22 cellular contexts compared by ENCODE assay signal in genomic region chr2:23394700-23395099, GRCh38. TPM values are rescaled to one million over a fixed set of nuclear protein-coding genes. Genes with fewer than 3 reads are reported as not detected.
DNase-seq lines count a peak whose midpoint lies in the region; ATAC-seq, FAIRE-seq and TF ChIP-seq lines count a peak whose summit lies in the region.
"Had no signal": no experiment of that assay in that cellular context is flagged by ENCODE, and none has a peak within 500 bp of the region (broad histone marks: within the 10 kb centered on the region; RNA-seq: fewer than 3 reads in every experiment).

No MANE protein-coding gene starts in this region.

- no peak for TF ChIP-seq RAD21 in K562 (CRISPR knock-in tag; conservative IDR thresholded peaks at IDR 0.05 in 1 of 2, IDR thresholded peaks at IDR 0.05 in 1 of 2)

- intact Hi-C loops in K562 (cut with micrococcal nuclease) (no loop called here), Calu3 (cut with micrococcal nuclease; ENCODE audit: unreplicated experiment) (no loop called here)

- H4K20me1 ChIP-seq in Karpas-422 (ENCODE audit: insufficient read depth, low read depth, low read length) (peaks cover 36% of the 10 kb centered on the region; the same call in 1 of the 2 replicates), K562 (replicated peaks; ENCODE audit: control insufficient read depth, insufficient read depth, low read length) (no peaks in the 10 kb centered on the region)
- H4K20me1 ChIP-seq: BLaER1 treated with 17β-estradiol and CSF1 and Interleukin-3, amounts not matched to agents 10 nM and 100 nM had no signal

- H3K4me1 ChIP-seq in Karpas-422 (ENCODE audit: low read length) = peaks cover 37% of the 10 kb centered on the region
- H3K4me1 ChIP-seq in K562 (replicated peaks in 1 of 2; ENCODE audit: control insufficient read depth in 2 of 2, insufficient read depth in 2 of 2, low read length in 2 of 2) = no peaks in the 10 kb centered on the region; a peak in 1 of 5 replicates

- WGBS in K562 (ENCODE audit: insufficient coverage, low coverage, missing lambda C conversion rate) = 6% methylated on average over 4 of the region's 4 CpGs

- H3K27me3 Mint-ChIP-seq in activated naive CD4-positive, alpha-beta T cell treated with anti-CD3 and anti-CD28 coated beads, Interleukin-2, amount 50 U/mL, for 24 hours = peaks cover 15% of the 10 kb centered on the region
- H3K27me3 Mint-ChIP-seq in Calu3 (ENCODE audit: unreplicated experiment) = no peaks in the 10 kb centered on the region

- H3K4me2 ChIP-seq in Karpas-422 (ENCODE audit: low read depth, low read length, poor library complexity, severe bottlenecking) (peak overlapping the region; percentile 38), K562 (ENCODE audit: insufficient read depth, low read length) (no peak overlapping the region)

- peaks cover under 1% of the 10 kb centered on the region for H3K9me1 ChIP-seq in K562 (ENCODE audit: control insufficient read depth, insufficient read depth, low read length)

- no peak for FAIRE-seq in K562 (lab: Jason Lieb, UNC)
- FAIRE-seq: GM12878, HepG2 had no signal

- no peak for DNase-seq in activated naive CD4-positive, alpha-beta T cell treated with Interleukin-2 at 50 U/mL for 16 hours
- DNase-seq in Karpas-422 (no peak), K562 (ENCODE audit: extremely low read depth in 1 of 4, low spot score in 3 of 4) (no peak), Calu3 (no peak), NCI-H748 (lab: John Stamatoyannopoulos, UW; ENCODE audit: unreplicated experiment) (no peak), SIG-M5 treated with dmso at 0.1 percent for 504 hours (lab: John Stamatoyannopoulos, UW; ENCODE audit: unreplicated experiment) (no peak)
- DNase-seq: CD8-positive, alpha-beta memory T cell; COR-L47; DMS153; DMS79 treated with DMSO at 0.1 percent for 48 hours; EL; GOT3; H7; HFFc6 had no signal

- peaks cover 42% of the 10 kb centered on the region for H3K4me1 Mint-ChIP-seq in activated naive CD4-positive, alpha-beta T cell treated with anti-CD3 and anti-CD28 coated beads, Interleukin-2, amount 50 U/mL, for 24 hours
- no peaks in the 10 kb centered on the region for H3K4me1 Mint-ChIP-seq in Calu3 (ENCODE audit: low read depth, unreplicated experiment)
- H3K4me1 Mint-ChIP-seq: CD8-positive, alpha-beta memory T cell had no signal

- H3K27ac ChIP-seq in Karpas-422 (ENCODE audit: low read length) = no peak overlapping the region
- no peak overlapping the region for H3K27ac ChIP-seq in K562 (ENCODE audit: extremely low read depth, low read depth, low read length)
- H3K27ac ChIP-seq: BLaER1 treated with 17β-estradiol and CSF1 and Interleukin-3, amounts not matched to agents 10 nM and 100 nM had no signal

- H3K9me3 ChIP-seq in Karpas-422 (ENCODE audit: low read length) (no peaks in the 10 kb centered on the region), K562 (replicated peaks; ENCODE audit: control insufficient read depth, insufficient read depth, low read depth, low read length) (no peaks in the 10 kb centered on the region)
- H3K9me3 ChIP-seq: BLaER1 treated with 17β-estradiol and CSF1 and Interleukin-3, amounts not matched to agents 10 nM and 100 nM had no signal

- TF ChIP-seq EP300 in K562 (IDR thresholded peaks at IDR 0.05; ENCODE audit: low read length) = no peak

- TF ChIP-seq CTCF in K562 (IDR thresholded peaks at IDR 0.05 in 2 of 3, conservative IDR thresholded peaks at IDR 0.05 in 1 of 3; ENCODE audit: insufficient read depth in 2 of 3, low read depth in 1 of 3, low read length in 3 of 3) (no peak), Calu3 (IDR thresholded peaks at IDR 0.05; ENCODE audit: unreplicated experiment) (no peak)

- H2AFZ ChIP-seq in Karpas-422 (ENCODE audit: low read length) (no peak overlapping the region), K562 (ENCODE audit: low read depth, low read length) (no peak overlapping the region)

- TF ChIP-seq POLR2A in K562 (conservative IDR thresholded peaks at IDR 0.05) = no peak

- in situ Hi-C loops in K562 (cut with MboI) = no loop called here

- H3K4me3 Mint-ChIP-seq in activated naive CD4-positive, alpha-beta T cell treated with anti-CD3 and anti-CD28 coated beads, Interleukin-2, amount 50 U/mL, for 24 hours = no peak overlapping the region
- no peak overlapping the region for H3K4me3 Mint-ChIP-seq in Calu3 (ENCODE audit: low read depth, unreplicated experiment)
- H3K4me3 Mint-ChIP-seq: B cell; CD8-positive, alpha-beta memory T cell; HFFc6; IgD-negative memory B cell had no signal

- CTCF ChIA-PET in K562 (lab: Yijun Ruan, JAX; ENCODE audit: low intra/inter-chr PET ratio) = no interaction called here
- CTCF ChIA-PET in Calu3 (lab: Charles Lee) = no interaction called here

- H3K36me3 Mint-ChIP-seq in activated naive CD4-positive, alpha-beta T cell treated with anti-CD3 and anti-CD28 coated beads, Interleukin-2, amount 50 U/mL, for 24 hours = no peaks in the 10 kb centered on the region
- H3K36me3 Mint-ChIP-seq in Calu3 (ENCODE audit: insufficient read depth, unreplicated experiment) = no peaks in the 10 kb centered on the region
- H3K36me3 Mint-ChIP-seq: CD8-positive, alpha-beta memory T cell had no signal

- H3K4me3 ChIP-seq in Karpas-422 (ENCODE audit: low read length) (no peak overlapping the region), K562 (no peak overlapping the region)
- H3K4me3 ChIP-seq: BLaER1 treated with 17β-estradiol and CSF1 and Interleukin-3, amounts not matched to agents 10 nM and 100 nM; GM12878 had no signal

- H3K79me2 ChIP-seq in Karpas-422 (ENCODE audit: low read length) (no peaks in the 10 kb centered on the region), K562 (ENCODE audit: control insufficient read depth, insufficient read depth, low read length) (no peaks in the 10 kb centered on the region)

- H3K36me3 ChIP-seq in Karpas-422 (ENCODE audit: insufficient read depth, low read length) (no peaks in the 10 kb centered on the region), K562 (ENCODE audit: control insufficient read depth, insufficient read depth, low read length) (no peaks in the 10 kb centered on the region)
- H3K36me3 ChIP-seq: BLaER1 treated with 17β-estradiol and CSF1 and Interleukin-3, amounts not matched to agents 10 nM and 100 nM had no signal

- H3K27ac Mint-ChIP-seq in activated naive CD4-positive, alpha-beta T cell treated with anti-CD3 and anti-CD28 coated beads, Interleukin-2, amount 50 U/mL, for 24 hours = peak overlapping the region; percentile 21
- H3K27ac Mint-ChIP-seq in Calu3 (ENCODE audit: unreplicated experiment) = no peak overlapping the region
- H3K27ac Mint-ChIP-seq: B cell; CD8-positive, alpha-beta memory T cell; HFFc6; IgD-negative memory B cell had no signal

- no peak for ATAC-seq in K562
- ATAC-seq: GM12878, HCT116, HepG2 had no signal

- POLR2A ChIA-PET in K562 (lab: Yijun Ruan, JAX) = no interaction called here

- H3K27me3 ChIP-seq in Karpas-422 (ENCODE audit: low read length) = no peaks in the 10 kb centered on the region
- peaks cover 8 to 41% of the 10 kb centered on the region in 2 experiments; a peak in 4 of 5 replicates for H3K27me3 ChIP-seq in K562 (ENCODE audit: control insufficient read depth in 2 of 2, insufficient read depth in 2 of 2, low read length in 2 of 2)

- H3K9ac ChIP-seq in Karpas-422 (ENCODE audit: low read length) = no peak overlapping the region
- no peak overlapping the region for H3K9ac ChIP-seq in K562 (ENCODE audit: insufficient read depth in 1 of 2, low read depth in 2 of 2, low read length in 2 of 2)
- H3K9ac ChIP-seq: BLaER1 treated with 17β-estradiol and CSF1 and Interleukin-3, amounts not matched to agents 10 nM and 100 nM had no signal

- no peaks in the 10 kb centered on the region for H3K9me3 Mint-ChIP-seq in activated naive CD4-positive, alpha-beta T cell treated with anti-CD3 and anti-CD28 coated beads, Interleukin-2, amount 50 U/mL, for 24 hours
- H3K9me3 Mint-ChIP-seq in Calu3 (ENCODE audit: low read depth, unreplicated experiment) = no peaks in the 10 kb centered on the region
- H3K9me3 Mint-ChIP-seq: HFFc6, IgD-negative memory B cell had no signal

- BruUV-seq in K562 (replicated peaks; lab: Mats Ljungman, UMichigan) = no TSS peak
- BruUV-seq in Calu3 (replicated peaks; lab: Mats Ljungman, UMichigan) = no TSS peak

- no peaks in the 10 kb centered on the region for H3K9me2 ChIP-seq in Karpas-422 (replicated peaks; ENCODE audit: insufficient read depth, low read length)

TF ChIP-seq in K562, 482 proteins besides CTCF, POLR2A, EP300 and RAD21 (continues in another document):
- TF ChIP-seq HINFP (tag; conservative IDR thresholded peaks at IDR 0.05; ENCODE audit: low read depth) (no peak), RNF2 (IDR thresholded peaks at IDR 0.05) (peak; percentile 31; the same call in 1 of the 2 replicates)

RNA-seq across cellular contexts. Expression of gene KLHL29, which starts 9.7 kb away (rescaled TPM):
- total RNA-seq in Karpas-422 (2014; rRNA removed; shearing (Covaris generic); ENCODE audit: low replicate concordance) = 3.2 and 3.8 TPM in 2 replicates
- total RNA-seq in K562 (2011; cell fraction: chromatin; rRNA removed; ENCODE audit: low replicate concordance) = 0.14 and 0.16 TPM in 2 replicates
- 0.13 TPM in 1 of 2 replicates, not detected in the other for total RNA-seq in K562 (2011; cell fraction: nucleolus; rRNA removed)
- 0.15 TPM in 1 of 2 replicates, not detected in the other for total RNA-seq in K562 (2011; cell fraction: nucleoplasm; rRNA removed)
- 0.12 and 0.14 TPM in 2 replicates for total RNA-seq in K562 (2014; rRNA removed)
- 0.07 and 0.13 TPM in 2 replicates for total RNA-seq in K562 (2014; rRNA removed; fragmentation: Illumina TruSeq; extraction: Trizol)
- total RNA-seq in K562 (2015; rRNA removed; fragmentation: Illumina TruSeq; extraction: Trizol) = 0.04 and 0.07 TPM in 2 replicates
- total RNA-seq in K562 (2021) = 0.20 and 0.31 TPM in 2 replicates
- polyA plus RNA-seq in K562 (2011; rRNA removed) = 0.03 TPM in 2 replicates
- 0.01 and 0.03 TPM in 2 replicates for polyA plus RNA-seq in K562 (2011; cell fraction: cytosol; rRNA removed)
- 0.04 and 0.08 TPM in 2 replicates for polyA plus RNA-seq in K562 (2011; cell fraction: nucleus; rRNA removed)
- 0.23 and 2.7 TPM in 2 replicates for polyA plus RNA-seq in K562 (2012)
- polyA plus RNA-seq in K562 (2014; fragmentation: Illumina TruSeq; extraction: Trizol) = 0.12 and 0.16 TPM in 2 replicates
- under 1 TPM in 1 of 2 experiments, not detected in 1; 0.03 TPM for polyA plus RNA-seq in K562 (2014; fragmentation: Nextera tagmentation; extraction: Ambion mirVana)
- 0.08 and 0.18 TPM in 2 replicates for polyA plus RNA-seq in K562 (2014; rRNA removed)
- not detected in 2 replicates for polyA minus RNA-seq in K562 (2011; rRNA and poly(A)+ RNA removed)
- polyA minus RNA-seq in K562 (2011; cell fraction: cytosol; rRNA and poly(A)+ RNA removed) = not detected in 2 replicates
- polyA minus RNA-seq in K562 (2011; cell fraction: nucleus; rRNA and poly(A)+ RNA removed) = not detected in 2 replicates
- 11.9 and 12.4 TPM in 2 replicates for total RNA-seq in Calu3 (2022)
- total RNA-seq: G401, HepG2 had no signal
